ENCODE assay signal across 15 cellular contexts in genomic region chr16:89660146-89660545, GRCh38. TPM values are rescaled to one million over a fixed set of nuclear protein-coding genes. Genes with fewer than 3 reads are reported as not detected.
"Had no signal": no experiment of that assay in that cellular context is flagged by ENCODE, and none has a peak within 500 bp of the region (broad histone marks: within the 10 kb centered on the region; RNA-seq: fewer than 3 reads in every experiment).

No MANE protein-coding gene starts in this region.

- DNase-seq: activated CD4-positive, alpha-beta T cell treated with anti-CD3 and anti-CD28 coated beads for 4 hours; activated naive CD4-positive, alpha-beta T cell treated with anti-CD3 and anti-CD28 coated beads, Interleukin-2, amount 10 ng/mL, durations not matched to agents 7 days and 5 days; adrenal gland; caudate nucleus; colonic mucosa; left colon; midbrain; nucleus accumbens; retina; T-helper 2 cell; thyroid gland had no signal

- H3K9me3 ChIP-seq: adrenal gland, colonic mucosa, lower lobe of right lung, thyroid gland had no signal

- H3K27ac ChIP-seq: adrenal gland, colonic mucosa, lower lobe of right lung, thyroid gland had no signal

- H3K9me3 Mint-ChIP-seq: activated naive CD4-positive, alpha-beta T cell treated with anti-CD3 and anti-CD28 coated beads, Interleukin-2, amount 10 ng/mL, durations not matched to agents 7 days and 5 days; stimulated activated effector memory CD8-positive, alpha-beta T cell treated with anti-CD3 and anti-CD28 coated beads, Interleukin-12 subunit alpha, Interleukin-12 subunit beta, amount 100 ng/mL, for 72 hours had no signal

- H3K27ac Mint-ChIP-seq: activated naive CD4-positive, alpha-beta T cell treated with anti-CD3 and anti-CD28 coated beads, Interleukin-2, amount 10 ng/mL, durations not matched to agents 7 days and 5 days; stimulated activated effector memory CD8-positive, alpha-beta T cell treated with anti-CD3 and anti-CD28 coated beads, Interleukin-12 subunit alpha, Interleukin-12 subunit beta, amount 100 ng/mL, for 72 hours had no signal

- H3K36me3 ChIP-seq: adrenal gland, colonic mucosa, thyroid gland had no signal

- ATAC-seq: esophagus mucosa; left colon; lower lobe of right lung; stimulated activated effector memory CD8-positive, alpha-beta T cell treated with anti-CD3 and anti-CD28 coated beads, Interleukin-12 subunit alpha, Interleukin-12 subunit beta, amount 100 ng/mL, for 72 hours had no signal

- H3K4me3 ChIP-seq: adrenal gland, colonic mucosa, lower lobe of right lung, thyroid gland had no signal

- H3K27me3 Mint-ChIP-seq: activated naive CD4-positive, alpha-beta T cell treated with anti-CD3 and anti-CD28 coated beads, Interleukin-2, amount 10 ng/mL, durations not matched to agents 7 days and 5 days had no signal

- H3K27me3 ChIP-seq: adrenal gland, colonic mucosa, thyroid gland had no signal

RNA-seq across cellular contexts. Expression of gene DPEP1, which starts 46.7 kb away (rescaled TPM):
- total RNA-seq: activated CD8-positive, alpha-beta memory T cell treated with anti-CD3 and anti-CD28 coated beads for 36 hours; esophagus mucosa had no signal
